Comparison of ENCODE assay signal across 8 cellular contexts in genomic region chr5:69334793-69335268, GRCh38. TPM values are rescaled to one million over a fixed set of nuclear protein-coding genes. Genes with fewer than 3 reads are reported as not detected.
DNase-seq lines count a peak whose midpoint lies in the region; TF ChIP-seq lines count a peak whose summit lies in the region.

No MANE protein-coding gene starts in this region.

- peaks cover 0 to 23% (median 10%) of the 10 kb centered on the region in 4 donors for H3K4me1 ChIP-seq in sigmoid colon

- no peaks in the 10 kb centered on the region for H3K36me3 ChIP-seq in sigmoid colon

- peak overlapping the region in 3 of 4 donors; percentile 39 to 49 (median 45) for H3K27ac ChIP-seq in sigmoid colon

- 12 to 13% methylated on average over 18 of the region's 18 CpGs for WGBS in sigmoid colon, 2 donors

- TF ChIP-seq CTCF in sigmoid colon (IDR thresholded peaks at IDR 0.05) = peak; percentile 37 to 80 (median 65)

- no peaks in the 10 kb centered on the region for H3K9me3 ChIP-seq in sigmoid colon

- H3K27me3 ChIP-seq in sigmoid colon = no peaks in the 10 kb centered on the region

- DNase-seq in EH (ENCODE audit: low read depth) (peak; percentile 81), HCEC 1CT (peak; percentile 64), NCI-H146 treated with DMSO at 0.1 percent for 48 hours (lab: John Stamatoyannopoulos, UW; ENCODE audit: unreplicated experiment) (peak; percentile 63), T-helper 9 cell (peak; percentile 61), anterior cingulate cortex (lab: John Stamatoyannopoulos, UW) (peak in 57 of 58 donors; percentile 2 to 87 (median 61)), hepatic stellate cell (ENCODE audit: low spot score) (peak; percentile 73), sigmoid colon (peak; percentile 92), OCI-M2 (lab: John Stamatoyannopoulos, UW; ENCODE audit: unreplicated experiment) (no peak)

- intact Hi-C loops in sigmoid colon (cut with DNase I) = loop anchor here (1.0 to 10.0 kb wide), 4 partner anchors 32 to 292 kb away; partner anchors contain the start of genes AK6, CENPH, RAD17 and SLC30A5

- TF ChIP-seq POLR2A in sigmoid colon (IDR thresholded peaks at IDR 0.05) = no peak

- peak overlapping the region in 2 of 4 donors; percentile 4 to 7 for H3K4me3 ChIP-seq in sigmoid colon

- TF ChIP-seq EP300 in sigmoid colon (IDR thresholded peaks at IDR 0.05) = no peak

RNA-seq across cellular contexts. Expression of gene CCDC125, which starts 2.2 kb away (rescaled TPM):
- total RNA-seq in sigmoid colon = 1 to 10 TPM; 2.9 to 4.7 (median 3.4) TPM
- 10 to 100 TPM in 1 of 3 donors, 1 to 10 TPM in 2; 7.7 to 11.6 (median 7.8) TPM for polyA plus RNA-seq in sigmoid colon

RNA-seq across cellular contexts. Expression of gene AK6, which starts 34.5 kb away (rescaled TPM):
- 10 to 100 TPM; 20.7 to 34.1 (median 28.5) TPM for total RNA-seq in sigmoid colon
- polyA plus RNA-seq in sigmoid colon = 10 to 100 TPM; 36.5 to 51.8 (median 40.2) TPM

RNA-seq across cellular contexts. Expression of gene TAF9, which starts 34.5 kb away (rescaled TPM):
- 10 to 100 TPM; 33.2 to 52.8 (median 38.6) TPM for total RNA-seq in sigmoid colon
- 10 to 100 TPM; 57.4 to 77.9 (median 60.1) TPM for polyA plus RNA-seq in sigmoid colon

RNA-seq across cellular contexts. Expression of gene RAD17, which starts 34.8 kb away (rescaled TPM):
- 10 to 100 TPM; 18.3 to 25.3 (median 19.5) TPM for total RNA-seq in sigmoid colon
- 10 to 100 TPM; 13.1 to 16.9 (median 13.2) TPM for polyA plus RNA-seq in sigmoid colon
